32 cellular contexts compared by ENCODE assay signal in genomic region chr15:51363391-51363790, GRCh38. TPM values are rescaled to one million over a fixed set of nuclear protein-coding genes. Genes with fewer than 3 reads are reported as not detected.
"Had no signal": no experiment of that assay in that cellular context is flagged by ENCODE, and none has a peak within 500 bp of the region (broad histone marks: within the 10 kb centered on the region; RNA-seq: fewer than 3 reads in every experiment).

No MANE protein-coding gene starts in this region.

- H3K27me3 ChIP-seq: esophagus squamous epithelium, gastroesophageal sphincter, heart right ventricle had no signal

- H3K27ac Mint-ChIP-seq: activated CD4-positive, alpha-beta memory T cell treated with anti-CD3 and anti-CD28 coated beads, Interleukin-2, amount 10 ng/mL, durations not matched to agents 7 days and 5 days; activated CD4-positive, alpha-beta T cell treated with anti-CD3 and anti-CD28 coated beads, Interleukin-2, amount 10 ng/mL, durations not matched to agents 7 days and 5 days; activated naive CD4-positive, alpha-beta T cell treated with anti-CD3 and anti-CD28 coated beads, Interleukin-2, amount 10 ng/mL, durations not matched to agents 7 days and 5 days; activated naive CD4-positive, alpha-beta T cell treated with anti-CD3 and anti-CD28 coated beads, Interleukin-2, amount 50 U/mL, for 72 hours; activated naive CD8-positive, alpha-beta T cell treated with anti-CD3 and anti-CD28 coated beads, Interleukin-2, amount 10 ng/mL, durations not matched to agents 7 days and 5 days; activated T-cell treated with anti-CD3 and anti-CD28 coated beads, Interleukin-2, amount 50 U/mL, for 24 hours; activated T-cell treated with anti-CD3 and anti-CD28 coated beads, Interleukin-2, amount 50 U/mL, for 72 hours; T-helper 17 cell; T-helper 2 cell treated with Interferon-gamma antibody and Interleukin-4, amounts not matched to agents 5 μg/mL and 100 μg/mL, for 36 hours had no signal

- DNase-seq: activated CD4-positive, alpha-beta memory T cell treated with anti-CD3 and anti-CD28 coated beads, Interleukin-2, amount 10 ng/mL, durations not matched to agents 7 days and 5 days; activated CD4-positive, alpha-beta T cell treated with anti-CD3 and anti-CD28 coated beads for 1 hour; activated CD4-positive, alpha-beta T cell treated with anti-CD3 and anti-CD28 coated beads for 4 hours; activated CD4-positive, alpha-beta T cell treated with anti-CD3 and anti-CD28 coated beads, Interleukin-2, amount 10 ng/mL, durations not matched to agents 7 days and 5 days; activated CD4-positive, alpha-beta T cell treated with anti-CD3 and anti-CD28 coated beads, Interleukin-2, amount 50 U/mL, for 4 hours; activated CD8-positive, alpha-beta memory T cell treated with anti-CD3 and anti-CD28 coated beads, Interleukin-2, amount 50 U/mL, for 48 hours; activated gamma-delta T cell; activated naive CD4-positive, alpha-beta T cell; activated naive CD4-positive, alpha-beta T cell treated with anti-CD3 and anti-CD28 coated beads, Interleukin-2, amount 10 ng/mL, durations not matched to agents 7 days and 5 days; activated naive CD8-positive, alpha-beta T cell treated with anti-CD3 and anti-CD28 coated beads, Interleukin-2, amount 10 ng/mL, durations not matched to agents 7 days and 5 days; activated T-cell treated with anti-CD3 and anti-CD28 coated beads for 4 hours; activated T-cell treated with anti-CD3 and anti-CD28 coated beads, Interleukin-2, amount 50 U/mL, for 24 hours; activated T-cell treated with anti-CD3 and anti-CD28 coated beads, Interleukin-2, amount 50 U/mL, for 72 hours; anterior cingulate cortex; brain microvascular endothelial cell; cortex of kidney; dermis blood vessel endothelial cell; effector CD8-positive, alpha-beta T cell; esophagus squamous epithelium; foreskin melanocyte; heart right ventricle; T-helper 1 cell; T-helper 17 cell had no signal

- H3K27ac ChIP-seq: brain microvascular endothelial cell, epithelial cell of prostate, esophagus squamous epithelium, gastroesophageal sphincter, heart right ventricle had no signal

- H3K36me3 ChIP-seq: brain microvascular endothelial cell, esophagus squamous epithelium, gastroesophageal sphincter, heart right ventricle had no signal

- H3K4me3 ChIP-seq: esophagus squamous epithelium, gastroesophageal sphincter, heart right ventricle had no signal

- H3K27me3 Mint-ChIP-seq: activated CD4-positive, alpha-beta T cell treated with anti-CD3 and anti-CD28 coated beads, Interleukin-2, amount 10 ng/mL, durations not matched to agents 7 days and 5 days; activated T-cell treated with anti-CD3 and anti-CD28 coated beads, Interleukin-2, amount 50 U/mL, for 24 hours had no signal

- H3K9me3 Mint-ChIP-seq: activated CD4-positive, alpha-beta memory T cell treated with anti-CD3 and anti-CD28 coated beads, Interleukin-2, amount 10 ng/mL, durations not matched to agents 7 days and 5 days; activated CD4-positive, alpha-beta T cell treated with anti-CD3 and anti-CD28 coated beads, Interleukin-2, amount 10 ng/mL, durations not matched to agents 7 days and 5 days; activated naive CD4-positive, alpha-beta T cell treated with anti-CD3 and anti-CD28 coated beads, Interleukin-2, amount 10 ng/mL, durations not matched to agents 7 days and 5 days; activated naive CD4-positive, alpha-beta T cell treated with anti-CD3 and anti-CD28 coated beads, Interleukin-2, amount 50 U/mL, for 72 hours; activated naive CD8-positive, alpha-beta T cell treated with anti-CD3 and anti-CD28 coated beads, Interleukin-2, amount 10 ng/mL, durations not matched to agents 7 days and 5 days; activated T-cell treated with anti-CD3 and anti-CD28 coated beads, Interleukin-2, amount 50 U/mL, for 24 hours; activated T-cell treated with anti-CD3 and anti-CD28 coated beads, Interleukin-2, amount 50 U/mL, for 72 hours; T-helper 2 cell treated with Interferon-gamma antibody and Interleukin-4, amounts not matched to agents 5 μg/mL and 100 μg/mL, for 36 hours had no signal

- H3K4me1 Mint-ChIP-seq: activated CD4-positive, alpha-beta memory T cell treated with anti-CD3 and anti-CD28 coated beads, Interleukin-2, amount 10 ng/mL, durations not matched to agents 7 days and 5 days; activated CD4-positive, alpha-beta T cell treated with anti-CD3 and anti-CD28 coated beads, Interleukin-2, amount 10 ng/mL, durations not matched to agents 7 days and 5 days; activated naive CD4-positive, alpha-beta T cell treated with anti-CD3 and anti-CD28 coated beads, Interleukin-2, amount 10 ng/mL, durations not matched to agents 7 days and 5 days; activated naive CD8-positive, alpha-beta T cell treated with anti-CD3 and anti-CD28 coated beads, Interleukin-2, amount 10 ng/mL, durations not matched to agents 7 days and 5 days; T-helper 17 cell had no signal

- H3K4me3 Mint-ChIP-seq: activated CD4-positive, alpha-beta memory T cell treated with anti-CD3 and anti-CD28 coated beads, Interleukin-2, amount 10 ng/mL, durations not matched to agents 7 days and 5 days; activated CD4-positive, alpha-beta T cell treated with anti-CD3 and anti-CD28 coated beads, Interleukin-2, amount 10 ng/mL, durations not matched to agents 7 days and 5 days; activated naive CD4-positive, alpha-beta T cell treated with anti-CD3 and anti-CD28 coated beads, Interleukin-2, amount 10 ng/mL, durations not matched to agents 7 days and 5 days; activated naive CD8-positive, alpha-beta T cell treated with anti-CD3 and anti-CD28 coated beads, Interleukin-2, amount 10 ng/mL, durations not matched to agents 7 days and 5 days; activated T-cell treated with anti-CD3 and anti-CD28 coated beads, Interleukin-2, amount 50 U/mL, for 24 hours; activated T-cell treated with anti-CD3 and anti-CD28 coated beads, Interleukin-2, amount 50 U/mL, for 72 hours; T-helper 17 cell; T-helper 2 cell treated with Interferon-gamma antibody and Interleukin-4, amounts not matched to agents 5 μg/mL and 100 μg/mL, for 36 hours had no signal

- ATAC-seq: activated naive CD4-positive, alpha-beta T cell treated with anti-CD3 and anti-CD28 coated beads, Interleukin-2, amount 50 U/mL, for 72 hours; activated T-cell treated with anti-CD3 and anti-CD28 coated beads, Interleukin-2, amount 50 U/mL, for 72 hours; gastroesophageal sphincter; heart right ventricle; T-helper 17 cell had no signal

- H3K4me1 ChIP-seq: gastroesophageal sphincter had no signal

- H3K36me3 Mint-ChIP-seq: activated naive CD4-positive, alpha-beta T cell treated with anti-CD3 and anti-CD28 coated beads, Interleukin-2, amount 10 ng/mL, durations not matched to agents 7 days and 5 days; activated naive CD4-positive, alpha-beta T cell treated with anti-CD3 and anti-CD28 coated beads, Interleukin-2, amount 50 U/mL, for 72 hours; activated naive CD8-positive, alpha-beta T cell treated with anti-CD3 and anti-CD28 coated beads, Interleukin-2, amount 10 ng/mL, durations not matched to agents 7 days and 5 days had no signal

RNA-seq across cellular contexts. Expression of gene GLDN, which starts 21.9 kb away (rescaled TPM):
- total RNA-seq: activated CD4-positive, alpha-beta memory T cell treated with anti-CD3 and anti-CD28 coated beads, Interleukin-2, amount 10 ng/mL, durations not matched to agents 7 days and 5 days; activated CD4-positive, alpha-beta T cell treated with anti-CD3 and anti-CD28 coated beads, Interleukin-2, amount 10 ng/mL, durations not matched to agents 7 days and 5 days; activated naive CD4-positive, alpha-beta T cell treated with anti-CD3 and anti-CD28 coated beads, Interleukin-2, amount 50 U/mL, for 72 hours; activated naive CD8-positive, alpha-beta T cell treated with anti-CD3 and anti-CD28 coated beads, Interleukin-2, amount 10 ng/mL, durations not matched to agents 7 days and 5 days; activated T-cell treated with anti-CD3 and anti-CD28 coated beads, Interleukin-2, amount 50 U/mL, for 72 hours; dermis blood vessel endothelial cell; endothelial cell of umbilical vein; glomerular endothelial cell had no signal
- polyA plus RNA-seq: endothelial cell of umbilical vein had no signal

RNA-seq across cellular contexts. Expression of gene CYP19A1, which starts 25.0 kb away (rescaled TPM):
- total RNA-seq: activated CD4-positive, alpha-beta memory T cell treated with anti-CD3 and anti-CD28 coated beads, Interleukin-2, amount 10 ng/mL, durations not matched to agents 7 days and 5 days; activated CD4-positive, alpha-beta T cell treated with anti-CD3 and anti-CD28 coated beads, Interleukin-2, amount 10 ng/mL, durations not matched to agents 7 days and 5 days; activated naive CD8-positive, alpha-beta T cell treated with anti-CD3 and anti-CD28 coated beads, Interleukin-2, amount 10 ng/mL, durations not matched to agents 7 days and 5 days; activated T-cell treated with anti-CD3 and anti-CD28 coated beads, Interleukin-2, amount 50 U/mL, for 72 hours; bronchial epithelial cell; chondrocyte; dermis blood vessel endothelial cell; endothelial cell of umbilical vein; fibroblast of villous mesenchyme; glomerular endothelial cell had no signal
- polyA plus RNA-seq: endothelial cell of umbilical vein had no signal
